In genomic region chr3:177459397-177459796, GRCh38 we compare ENCODE assay signal across 1 cellular context.
TF ChIP-seq lines count a peak whose summit lies in the region.

No MANE protein-coding gene starts in this region.

TF ChIP-seq in IMR-90, 13 proteins besides CTCF, POLR2A, EP300 and RAD21:
- TF ChIP-seq USF2 (IDR thresholded peaks at IDR 0.05; ENCODE audit: low read depth, low read length) (no peak), NFE2L2 (IDR thresholded peaks at IDR 0.05; ENCODE audit: low read depth, low read length) (no peak), MAFK (IDR thresholded peaks at IDR 0.05; ENCODE audit: low read depth, low read length) (no peak), CHD1 (IDR thresholded peaks at IDR 0.05; ENCODE audit: low read depth, low read length) (no peak), ELK1 (IDR thresholded peaks at IDR 0.05; ENCODE audit: borderline replicate concordance, low read depth, low read length) (no peak), MAZ (IDR thresholded peaks at IDR 0.05; ENCODE audit: borderline replicate concordance, low read depth, low read length) (no peak), MXI1 (IDR thresholded peaks at IDR 0.05; ENCODE audit: borderline replicate concordance, low read depth, low read length) (no peak), RFX5 (IDR thresholded peaks at IDR 0.05; ENCODE audit: low read depth, low read length) (no peak), RCOR1 (IDR thresholded peaks at IDR 0.05; ENCODE audit: insufficient replicate concordance, low read length) (no peak), FOS (IDR thresholded peaks at IDR 0.05; ENCODE audit: low read depth, low read length) (no peak), BHLHE40 (IDR thresholded peaks at IDR 0.05; ENCODE audit: low read depth, low read length) (no peak), CEBPB (IDR thresholded peaks at IDR 0.05; ENCODE audit: low read depth, low read length) (no peak), SMC3 (IDR thresholded peaks at IDR 0.05; ENCODE audit: low read depth, low read length) (no peak)
TF ChIP-seq in IMR-90: peak in this region for 0.
